1 cellular context compared by ENCODE assay signal in the genomic region with DNA sequence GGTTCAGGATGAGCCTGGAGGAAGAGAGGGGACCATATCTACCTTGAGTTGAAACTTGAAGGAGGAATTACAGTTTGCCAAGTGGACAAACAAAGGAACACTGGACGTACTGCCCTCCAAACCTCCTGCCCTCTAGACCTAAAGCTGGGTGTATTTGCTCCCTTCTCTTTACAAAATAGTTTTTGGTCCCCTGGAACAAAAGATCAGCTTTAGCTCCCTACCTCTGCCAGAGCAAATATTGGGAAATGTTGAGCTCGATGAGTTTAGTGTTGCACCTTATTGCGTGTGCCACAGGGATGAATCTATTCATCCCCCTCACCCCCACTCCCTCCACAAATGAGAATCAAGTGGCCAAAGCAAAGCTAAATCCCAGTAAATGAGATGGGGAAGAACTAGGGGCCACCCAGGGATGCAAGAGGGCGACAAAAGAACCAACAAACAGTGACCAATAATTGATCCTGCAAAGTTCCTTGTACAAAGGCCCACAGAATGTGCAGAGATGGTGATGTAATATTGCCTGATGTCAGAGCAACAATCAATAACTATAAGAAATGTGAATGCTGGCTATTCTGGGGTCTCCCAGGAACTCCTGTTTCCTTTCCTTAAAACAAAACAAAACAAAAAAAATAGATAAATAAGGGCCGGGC.
TF ChIP-seq lines count a peak whose summit lies in the region.

No MANE protein-coding gene starts in this region.

TF ChIP-seq in HepG2, 621 proteins besides CTCF, POLR2A, EP300 and RAD21 (continued from another document and continues in another):
- TF ChIP-seq PATZ1 (CRISPR knock-in tag; IDR thresholded peaks at IDR 0.05), result peak; percentile 93
- peak; percentile 56; the same call in 1 of the 2 replicates for TF ChIP-seq HOXA3 (CRISPR knock-in tag; IDR thresholded peaks at IDR 0.05)
- TF ChIP-seq ZNF263 (CRISPR knock-in tag; IDR thresholded peaks at IDR 0.05), result peak; percentile 83
- no peak for TF ChIP-seq ZNF256 (CRISPR knock-in tag; conservative IDR thresholded peaks at IDR 0.05)
- TF ChIP-seq ZBED4 (CRISPR knock-in tag; IDR thresholded peaks at IDR 0.05; ENCODE audit: borderline replicate concordance), result 0 out of 2 replicates have a peak, but pooled peaks have one; percentile 66
- peak; percentile 87; the same call in 1 of the 2 replicates for TF ChIP-seq ARID3A (IDR thresholded peaks at IDR 0.05; ENCODE audit: low read depth, low read length)
- TF ChIP-seq ZNF331 (CRISPR knock-in tag; IDR thresholded peaks at IDR 0.05), result peak; percentile 70
- no peak for TF ChIP-seq ZBTB20 (CRISPR knock-in tag; IDR thresholded peaks at IDR 0.05; ENCODE audit: borderline replicate concordance, low read depth)
- peak; percentile 76 for TF ChIP-seq BCL6 (CRISPR knock-in tag; IDR thresholded peaks at IDR 0.05)
- no peak; the same call in 1 of the 2 replicates for TF ChIP-seq ELF3 (CRISPR knock-in tag; IDR thresholded peaks at IDR 0.05)
- peak; percentile 79 for TF ChIP-seq MIER3 (CRISPR knock-in tag; IDR thresholded peaks at IDR 0.05; ENCODE audit: borderline replicate concordance)
- no peak for TF ChIP-seq PTBP1 (IDR thresholded peaks at IDR 0.05; ENCODE audit: low read depth, low read length, poor library complexity, severe bottlenecking)
- TF ChIP-seq BRF2 (CRISPR knock-in tag; IDR thresholded peaks at IDR 0.05), result no peak
- TF ChIP-seq CEBPG (CRISPR knock-in tag; IDR thresholded peaks at IDR 0.05), result peak; percentile 99
- TF ChIP-seq, protein P1, sequence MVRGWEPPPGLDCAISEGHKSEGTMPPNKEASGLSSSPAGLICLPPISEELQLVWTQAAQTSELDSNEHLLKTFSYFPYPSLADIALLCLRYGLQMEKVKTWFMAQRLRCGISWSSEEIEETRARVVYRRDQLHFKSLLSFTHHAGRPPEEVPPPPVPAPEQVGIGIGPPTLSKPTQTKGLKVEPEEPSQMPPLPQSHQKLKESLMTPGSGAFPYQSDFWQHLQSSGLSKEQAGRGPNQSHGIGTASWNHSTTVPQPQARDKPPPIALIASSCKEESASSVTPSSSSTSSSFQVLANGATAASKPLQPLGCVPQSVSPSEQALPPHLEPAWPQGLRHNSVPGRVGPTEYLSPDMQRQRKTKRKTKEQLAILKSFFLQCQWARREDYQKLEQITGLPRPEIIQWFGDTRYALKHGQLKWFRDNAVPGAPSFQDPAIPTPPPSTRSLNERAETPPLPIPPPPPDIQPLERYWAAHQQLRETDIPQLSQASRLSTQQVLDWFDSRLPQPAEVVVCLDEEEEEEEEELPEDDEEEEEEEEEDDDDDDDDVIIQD (CRISPR knock-in tag; IDR thresholded peaks at IDR 0.05; ENCODE audit: low read depth), result 0 out of 2 replicates have a peak, but pooled peaks have one; percentile 19
- TF ChIP-seq, protein P2, sequence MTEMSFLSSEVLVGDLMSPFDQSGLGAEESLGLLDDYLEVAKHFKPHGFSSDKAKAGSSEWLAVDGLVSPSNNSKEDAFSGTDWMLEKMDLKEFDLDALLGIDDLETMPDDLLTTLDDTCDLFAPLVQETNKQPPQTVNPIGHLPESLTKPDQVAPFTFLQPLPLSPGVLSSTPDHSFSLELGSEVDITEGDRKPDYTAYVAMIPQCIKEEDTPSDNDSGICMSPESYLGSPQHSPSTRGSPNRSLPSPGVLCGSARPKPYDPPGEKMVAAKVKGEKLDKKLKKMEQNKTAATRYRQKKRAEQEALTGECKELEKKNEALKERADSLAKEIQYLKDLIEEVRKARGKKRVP (CRISPR knock-in tag; IDR thresholded peaks at IDR 0.05), result peak; percentile 84 to 100
- TF ChIP-seq RBFOX2 (IDR thresholded peaks at IDR 0.05; ENCODE audit: low read depth, low read length), result peak; percentile 57; the same call in 1 of the 2 replicates
- no peak for TF ChIP-seq ZNF230 (CRISPR knock-in tag; IDR thresholded peaks at IDR 0.05)
- TF ChIP-seq, protein P3, sequence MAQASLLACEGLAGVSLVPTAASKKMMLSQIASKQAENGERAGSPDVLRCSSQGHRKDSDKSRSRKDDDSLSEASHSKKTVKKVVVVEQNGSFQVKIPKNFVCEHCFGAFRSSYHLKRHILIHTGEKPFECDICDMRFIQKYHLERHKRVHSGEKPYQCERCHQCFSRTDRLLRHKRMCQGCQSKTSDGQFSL (CRISPR knock-in tag; IDR thresholded peaks at IDR 0.05), result peak; percentile 67
- peak; percentile 77 for TF ChIP-seq ZEB1 (IDR thresholded peaks at IDR 0.05; ENCODE audit: insufficient replicate concordance, low read depth)
- TF ChIP-seq, protein P4, sequence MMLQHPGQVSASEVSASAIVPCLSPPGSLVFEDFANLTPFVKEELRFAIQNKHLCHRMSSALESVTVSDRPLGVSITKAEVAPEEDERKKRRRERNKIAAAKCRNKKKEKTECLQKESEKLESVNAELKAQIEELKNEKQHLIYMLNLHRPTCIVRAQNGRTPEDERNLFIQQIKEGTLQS (CRISPR knock-in tag; IDR thresholded peaks at IDR 0.05), result peak; percentile 79; the same call in 1 of the 2 replicates
- TF ChIP-seq TCF12 (IDR thresholded peaks at IDR 0.05), result no peak
- 0 out of 2 replicates have a peak, but pooled peaks have one; percentile 21 for TF ChIP-seq TCF12 (CRISPR knock-in tag; IDR thresholded peaks at IDR 0.05)
- no peak for TF ChIP-seq ZNF761 (CRISPR knock-in tag; conservative IDR thresholded peaks at IDR 0.05)
- TF ChIP-seq SMC3 (IDR thresholded peaks at IDR 0.05; ENCODE audit: low read length), result peak; percentile 35; the same call in 1 of the 2 replicates
- TF ChIP-seq CSRNP1 (CRISPR knock-in tag; IDR thresholded peaks at IDR 0.05), result 0 out of 2 replicates have a peak, but pooled peaks have one; percentile 52
- TF ChIP-seq CHD4 (IDR thresholded peaks at IDR 0.05; ENCODE audit: borderline replicate concordance, low read length), result 0 out of 2 replicates have a peak, but pooled peaks have one; percentile 11
- peak; percentile 69 for TF ChIP-seq SIX1 (CRISPR knock-in tag; IDR thresholded peaks at IDR 0.05; ENCODE audit: borderline replicate concordance)
- TF ChIP-seq, protein P5, sequence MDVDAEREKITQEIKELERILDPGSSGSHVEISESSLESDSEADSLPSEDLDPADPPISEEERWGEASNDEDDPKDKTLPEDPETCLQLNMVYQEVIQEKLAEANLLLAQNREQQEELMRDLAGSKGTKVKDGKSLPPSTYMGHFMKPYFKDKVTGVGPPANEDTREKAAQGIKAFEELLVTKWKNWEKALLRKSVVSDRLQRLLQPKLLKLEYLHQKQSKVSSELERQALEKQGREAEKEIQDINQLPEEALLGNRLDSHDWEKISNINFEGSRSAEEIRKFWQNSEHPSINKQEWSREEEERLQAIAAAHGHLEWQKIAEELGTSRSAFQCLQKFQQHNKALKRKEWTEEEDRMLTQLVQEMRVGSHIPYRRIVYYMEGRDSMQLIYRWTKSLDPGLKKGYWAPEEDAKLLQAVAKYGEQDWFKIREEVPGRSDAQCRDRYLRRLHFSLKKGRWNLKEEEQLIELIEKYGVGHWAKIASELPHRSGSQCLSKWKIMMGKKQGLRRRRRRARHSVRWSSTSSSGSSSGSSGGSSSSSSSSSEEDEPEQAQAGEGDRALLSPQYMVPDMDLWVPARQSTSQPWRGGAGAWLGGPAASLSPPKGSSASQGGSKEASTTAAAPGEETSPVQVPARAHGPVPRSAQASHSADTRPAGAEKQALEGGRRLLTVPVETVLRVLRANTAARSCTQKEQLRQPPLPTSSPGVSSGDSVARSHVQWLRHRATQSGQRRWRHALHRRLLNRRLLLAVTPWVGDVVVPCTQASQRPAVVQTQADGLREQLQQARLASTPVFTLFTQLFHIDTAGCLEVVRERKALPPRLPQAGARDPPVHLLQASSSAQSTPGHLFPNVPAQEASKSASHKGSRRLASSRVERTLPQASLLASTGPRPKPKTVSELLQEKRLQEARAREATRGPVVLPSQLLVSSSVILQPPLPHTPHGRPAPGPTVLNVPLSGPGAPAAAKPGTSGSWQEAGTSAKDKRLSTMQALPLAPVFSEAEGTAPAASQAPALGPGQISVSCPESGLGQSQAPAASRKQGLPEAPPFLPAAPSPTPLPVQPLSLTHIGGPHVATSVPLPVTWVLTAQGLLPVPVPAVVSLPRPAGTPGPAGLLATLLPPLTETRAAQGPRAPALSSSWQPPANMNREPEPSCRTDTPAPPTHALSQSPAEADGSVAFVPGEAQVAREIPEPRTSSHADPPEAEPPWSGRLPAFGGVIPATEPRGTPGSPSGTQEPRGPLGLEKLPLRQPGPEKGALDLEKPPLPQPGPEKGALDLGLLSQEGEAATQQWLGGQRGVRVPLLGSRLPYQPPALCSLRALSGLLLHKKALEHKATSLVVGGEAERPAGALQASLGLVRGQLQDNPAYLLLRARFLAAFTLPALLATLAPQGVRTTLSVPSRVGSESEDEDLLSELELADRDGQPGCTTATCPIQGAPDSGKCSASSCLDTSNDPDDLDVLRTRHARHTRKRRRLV (CRISPR knock-in tag; IDR thresholded peaks at IDR 0.05), result peak; percentile 63; the same call in 1 of the 2 replicates
- TF ChIP-seq NR2F2 (IDR thresholded peaks at IDR 0.05; ENCODE audit: borderline replicate concordance, low read depth), result peak; percentile 79; the same call in 1 of the 2 replicates
- TF ChIP-seq RARG (CRISPR knock-in tag; IDR thresholded peaks at IDR 0.05; ENCODE audit: low read depth), result no peak
- no peak for TF ChIP-seq ZNF510 (CRISPR knock-in tag; IDR thresholded peaks at IDR 0.05; ENCODE audit: low read depth)
